Comparison of ENCODE assay signal across 1 cellular context in the genomic region with DNA sequence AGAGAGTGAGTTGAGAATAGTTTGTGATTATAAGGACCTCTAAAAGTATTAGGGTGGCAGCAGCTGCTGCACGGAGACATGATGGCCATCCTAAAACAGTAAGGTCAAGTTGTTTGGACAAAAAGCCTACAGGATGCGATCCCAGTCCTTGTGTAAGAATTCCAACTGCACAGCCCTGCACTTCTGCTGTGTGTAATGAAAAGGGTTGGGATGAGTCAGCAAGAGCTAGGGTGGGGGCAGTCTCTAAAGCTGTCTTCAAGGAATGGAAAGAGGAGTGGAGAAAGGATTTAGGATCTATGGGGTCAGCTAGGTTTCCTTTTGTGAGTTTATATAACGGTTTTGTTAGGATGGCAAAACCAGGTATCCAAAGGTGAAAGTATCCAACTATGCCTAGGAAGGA. TPM values are rescaled to one million over a fixed set of nuclear protein-coding genes. Genes with fewer than 3 reads are reported as not detected.
"Had no signal": no experiment of that assay in that cellular context is flagged by ENCODE, and none has a peak within 500 bp of the region (broad histone marks: within the 10 kb centered on the region; RNA-seq: fewer than 3 reads in every experiment).

No MANE protein-coding gene starts in this region.

RNA-seq across cellular contexts. Expression of a gene that starts 3.6 kb away (rescaled TPM):
- total RNA-seq: mammary epithelial cell had no signal
